Comparison of ENCODE assay signal across 12 cellular contexts in the genomic region with DNA sequence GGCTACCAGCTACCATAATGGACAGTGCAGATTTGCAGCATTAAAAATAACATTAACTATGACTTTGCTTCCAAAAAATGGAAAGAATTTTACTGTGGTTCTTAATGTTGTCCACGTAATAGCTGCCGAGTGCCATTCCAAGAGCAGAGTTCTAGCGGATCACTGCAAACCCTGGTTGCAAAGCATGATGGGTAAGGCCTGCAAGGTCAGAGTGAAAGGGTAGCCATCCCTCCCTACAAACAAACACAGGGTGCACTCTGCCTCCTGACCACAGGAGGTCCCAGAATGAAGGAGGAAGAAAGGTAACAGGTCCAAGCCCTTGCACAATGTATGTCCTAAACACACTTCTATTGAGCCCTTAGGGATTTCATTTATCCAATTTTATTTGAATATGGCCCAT.
DNase-seq lines count a peak whose midpoint lies in the region; ATAC-seq and TF ChIP-seq lines count a peak whose summit lies in the region.
"Had no signal": no experiment of that assay in that cellular context is flagged by ENCODE, and none has a peak within 500 bp of the region (broad histone marks: within the 10 kb centered on the region; RNA-seq: fewer than 3 reads in every experiment).

No MANE protein-coding gene starts in this region.

- H3K9me3 ChIP-seq in BE2C, result no peaks in the 10 kb centered on the region
- no peaks in the 10 kb centered on the region for H3K9me3 ChIP-seq in HCT116 (ENCODE audit: control insufficient read depth in 1 of 2, insufficient read depth in 1 of 2, low read depth in 1 of 2, low read length in 2 of 2)
- H3K9me3 ChIP-seq in adipocyte (ENCODE audit: control insufficient read depth, low read length), result no peaks in the 10 kb centered on the region
- H3K9me3 ChIP-seq: suprapubic skin had no signal

- H3K9ac ChIP-seq in HCT116 (ENCODE audit: low read length), result no peak overlapping the region
- no peak overlapping the region for H3K9ac ChIP-seq in adipocyte (ENCODE audit: low read length)

- CTCF ChIA-PET in HCT116 (lab: Charles Lee), result no interaction called here

- no peaks in the 10 kb centered on the region for H3K9me2 ChIP-seq in HCT116 (ENCODE audit: insufficient read depth)

- ATAC-seq in HCT116 (peak; percentile 68), left colon (peak; percentile 69)
- ATAC-seq: naive thymus-derived CD8-positive, alpha-beta T cell had no signal

- H3K27ac ChIP-seq in HCT116 (ENCODE audit: low read depth, low read length), result no peak overlapping the region
- no peak overlapping the region for H3K27ac ChIP-seq in substantia nigra (ENCODE audit: low read depth, low read length, poor library complexity, severe bottlenecking)
- H3K27ac ChIP-seq: suprapubic skin had no signal

- H3K4me2 ChIP-seq in HCT116 (ENCODE audit: low read length), result no peak overlapping the region

- intact Hi-C loops in HCT116 (cut with micrococcal nuclease), result no loop called here
- intact Hi-C loops in left colon (cut with DNase I, micrococcal nuclease), result no loop called here

- BruUV-seq in HCT116 (replicated peaks; lab: Mats Ljungman, UMichigan), result no TSS peak

- H3K4me3 ChIP-seq in BE2C (ENCODE audit: low read depth, low read length) (peak overlapping the region; percentile 30), HCT116 (replicated peaks in 1 of 2; ENCODE audit: low read depth in 1 of 2, low read length in 2 of 2) (no peak overlapping the region), adipocyte (ENCODE audit: low read length) (no peak overlapping the region)
- H3K4me3 ChIP-seq: suprapubic skin had no signal

- 0 out of 2 replicates have a peak, but pooled peaks have one; percentile 7 for TF ChIP-seq RAD21 in HCT116 (IDR thresholded peaks at IDR 0.05; ENCODE audit: low read depth)

- RAD21 ChIA-PET in HCT116 (lab: Charles Lee; ENCODE audit: low non-redundant PET in 1 of 2, low total read pairs in 2 of 2, uncharacterized antibody in 2 of 2, unreplicated experiment in 2 of 2), result no interaction called here

- H3K36me3 ChIP-seq in BE2C (no peaks in the 10 kb centered on the region; the same call in 1 of the 2 replicates), HCT116 (ENCODE audit: control insufficient read depth in 1 of 2, insufficient read depth in 2 of 2, low read length in 2 of 2) (no peaks in the 10 kb centered on the region), adipocyte (ENCODE audit: control insufficient read depth, insufficient read depth, low read length, severe bottlenecking) (no peaks in the 10 kb centered on the region)
- H3K36me3 ChIP-seq: suprapubic skin had no signal

- H4K20me1 ChIP-seq in HCT116 (ENCODE audit: insufficient read depth), result no peaks in the 10 kb centered on the region

- POLR2A ChIA-PET in HCT116 (lab: Charles Lee), result no interaction called here

- in situ Hi-C loops in ACHN (cut with HindIII; ENCODE audit: low pct_ligation_motif_present, low pct_unique_long_range_greater_than_20kb, low sequenced_read_pairs), result no loop called here

- no peaks in the 10 kb centered on the region for H3K27me3 ChIP-seq in BE2C
- peaks cover 20% of the 10 kb centered on the region; the same call in 1 of the 2 replicates for H3K27me3 ChIP-seq in HCT116 (ENCODE audit: insufficient read depth, low read length)
- no peaks in the 10 kb centered on the region for H3K27me3 ChIP-seq in adipocyte (replicated peaks; ENCODE audit: control insufficient read depth, insufficient read depth, low read length)
- H3K27me3 ChIP-seq: suprapubic skin had no signal

- no peak overlapping the region for H2AFZ ChIP-seq in HCT116 (ENCODE audit: low read depth, low read length, poor library complexity, severe bottlenecking)

- TF ChIP-seq POLR2A in HCT116 (IDR thresholded peaks at IDR 0.05; ENCODE audit: borderline replicate concordance, extremely low read depth, insufficient read depth, insufficient read length), result no peak

- H3K4me1 ChIP-seq in BE2C (peaks cover 47% of the 10 kb centered on the region), HCT116 (ENCODE audit: control insufficient read depth in 1 of 2, insufficient read depth in 2 of 2, low read length in 2 of 2) (no peaks in the 10 kb centered on the region), adipocyte (ENCODE audit: control insufficient read depth, insufficient read depth, low read length) (peaks cover 12% of the 10 kb centered on the region)

- H3K79me2 ChIP-seq in HCT116 (ENCODE audit: insufficient read depth, low read length), result no peaks in the 10 kb centered on the region

- TF ChIP-seq CTCF in BE2C (IDR thresholded peaks at IDR 0.05; ENCODE audit: low read depth, low read length) (peak; percentile 63), HCT116 (IDR thresholded peaks at IDR 0.05 in 2 of 3, conservative IDR thresholded peaks at IDR 0.05 in 1 of 3; ENCODE audit: borderline replicate concordance in 1 of 3, insufficient read depth in 1 of 3, low read depth in 2 of 3, low read length in 2 of 3) (0 out of 6 replicates have a peak, but pooled peaks of 1 of the 3 experiments have one; percentile 16)

- peak; percentile 65 for DNase-seq in BE2C
- DNase-seq in HCT116 (ENCODE audit: low read depth, low spot score), result no peak
- peak; percentile 42 for DNase-seq in adipocyte (ENCODE audit: low read depth)
- no peak for DNase-seq in left colon
- no peak for DNase-seq in ACHN
- DNase-seq in substantia nigra (lab: John Stamatoyannopoulos, UW), result no peak
- DNase-seq in DMS79 (lab: John Stamatoyannopoulos, UW), result no peak
- no peak for DNase-seq in T-helper 9 cell
- DNase-seq: activated CD8-positive, alpha-beta memory T cell treated with anti-CD3 and anti-CD28 coated beads, Interleukin-2, amount 50 U/mL, for 48 hours; naive thymus-derived CD8-positive, alpha-beta T cell; NCI-H446 treated with DMSO at 0.1 percent for 48 hours had no signal

TF ChIP-seq in HCT116, 20 proteins besides CTCF, POLR2A, EP300 and RAD21:
- TF ChIP-seq EZH2phosphoT487 (IDR thresholded peaks at IDR 0.05; ENCODE audit: borderline replicate concordance) (no peak), POLR2AphosphoS5 (IDR thresholded peaks at IDR 0.05; ENCODE audit: low read depth, low read length) (no peak), ZBTB33 (IDR thresholded peaks at IDR 0.05; ENCODE audit: extremely low read depth, insufficient replicate concordance, low read length) (no peak), SIN3A (IDR thresholded peaks at IDR 0.05; ENCODE audit: low read depth) (no peak), JUND (IDR thresholded peaks at IDR 0.05) (no peak), FOSL1 (IDR thresholded peaks at IDR 0.05; ENCODE audit: low read depth) (no peak), YY1 (IDR thresholded peaks at IDR 0.05; ENCODE audit: extremely low read depth, insufficient replicate concordance, low read depth, low read length) (no peak), TCF7L2 (IDR thresholded peaks at IDR 0.05; ENCODE audit: borderline replicate concordance, extremely low read depth, insufficient read depth, insufficient read length) (no peak)
- TF ChIP-seq, protein P1, sequence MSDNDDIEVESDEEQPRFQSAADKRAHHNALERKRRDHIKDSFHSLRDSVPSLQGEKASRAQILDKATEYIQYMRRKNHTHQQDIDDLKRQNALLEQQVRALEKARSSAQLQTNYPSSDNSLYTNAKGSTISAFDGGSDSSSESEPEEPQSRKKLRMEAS (IDR thresholded peaks at IDR 0.05), result no peak

Comparison
In these comparisons a context has a peak if more than half of its experiments do, and no peak if none do; other contexts are left out.
1. DNase-seq: peak in BE2C (single experiment) and adipocyte (single experiment); none in HCT116 (single experiment), left colon (0 of 2), ACHN (single experiment), substantia nigra (0 of 49), DMS79 (single experiment) and T-helper 9 cell (single experiment).